ENCODE assay signal across 2 cellular contexts in the genomic region with DNA sequence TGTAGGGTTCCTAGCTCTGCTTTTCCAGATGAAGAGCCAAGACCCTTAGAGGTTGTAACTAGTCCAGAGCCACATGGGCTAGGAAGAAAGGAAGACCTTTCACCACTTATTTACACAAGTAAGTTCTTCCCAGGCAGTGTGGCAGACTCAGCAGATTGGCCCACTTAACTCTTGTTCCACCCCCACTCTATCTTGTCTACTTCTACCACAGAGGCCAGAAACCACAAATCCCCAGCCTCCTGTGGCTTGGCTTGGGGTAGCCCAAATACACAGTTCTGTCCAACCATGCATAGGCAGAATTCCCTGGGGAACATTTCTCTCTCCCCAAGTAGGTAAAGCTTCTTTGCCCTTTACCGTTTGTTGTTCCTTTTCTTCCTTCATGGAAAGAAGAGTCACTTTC.
TF ChIP-seq lines count a peak whose summit lies in the region.

No MANE protein-coding gene starts in this region.

TF ChIP-seq in HEK293, 187 proteins besides CTCF, POLR2A, EP300 and RAD21 (continued from another document):
- TF ChIP-seq, protein P1, sequence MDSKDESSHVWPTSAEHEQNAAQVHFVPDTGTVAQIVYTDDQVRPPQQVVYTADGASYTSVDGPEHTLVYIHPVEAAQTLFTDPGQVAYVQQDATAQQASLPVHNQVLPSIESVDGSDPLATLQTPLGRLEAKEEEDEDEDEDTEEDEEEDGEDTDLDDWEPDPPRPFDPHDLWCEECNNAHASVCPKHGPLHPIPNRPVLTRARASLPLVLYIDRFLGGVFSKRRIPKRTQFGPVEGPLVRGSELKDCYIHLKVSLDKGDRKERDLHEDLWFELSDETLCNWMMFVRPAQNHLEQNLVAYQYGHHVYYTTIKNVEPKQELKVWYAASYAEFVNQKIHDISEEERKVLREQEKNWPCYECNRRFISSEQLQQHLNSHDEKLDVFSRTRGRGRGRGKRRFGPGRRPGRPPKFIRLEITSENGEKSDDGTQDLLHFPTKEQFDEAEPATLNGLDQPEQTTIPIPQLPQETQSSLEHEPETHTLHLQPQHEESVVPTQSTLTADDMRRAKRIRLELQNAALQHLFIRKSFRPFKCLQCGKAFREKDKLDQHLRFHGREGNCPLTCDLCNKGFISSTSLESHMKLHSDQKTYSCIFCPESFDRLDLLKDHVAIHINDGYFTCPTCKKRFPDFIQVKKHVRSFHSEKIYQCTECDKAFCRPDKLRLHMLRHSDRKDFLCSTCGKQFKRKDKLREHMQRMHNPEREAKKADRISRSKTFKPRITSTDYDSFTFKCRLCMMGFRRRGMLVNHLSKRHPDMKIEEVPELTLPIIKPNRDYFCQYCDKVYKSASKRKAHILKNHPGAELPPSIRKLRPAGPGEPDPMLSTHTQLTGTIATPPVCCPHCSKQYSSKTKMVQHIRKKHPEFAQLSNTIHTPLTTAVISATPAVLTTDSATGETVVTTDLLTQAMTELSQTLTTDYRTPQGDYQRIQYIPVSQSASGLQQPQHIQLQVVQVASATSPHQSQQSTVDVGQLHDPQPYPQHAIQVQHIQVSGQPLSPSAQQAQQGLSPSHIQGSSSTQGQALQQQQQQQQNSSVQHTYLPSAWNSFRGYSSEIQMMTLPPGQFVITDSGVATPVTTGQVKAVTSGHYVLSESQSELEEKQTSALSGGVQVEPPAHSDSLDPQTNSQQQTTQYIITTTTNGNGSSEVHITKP (tag by site-specific recombination; IDR thresholded peaks at IDR 0.05), result peak; percentile 91
- TF ChIP-seq ZNF571 (tag by site-specific recombination; IDR thresholded peaks at IDR 0.05), result no peak

TF ChIP-seq in GM12878, 131 proteins besides CTCF, POLR2A, EP300 and RAD21 (continued from another document):
- TF ChIP-seq, protein P2, sequence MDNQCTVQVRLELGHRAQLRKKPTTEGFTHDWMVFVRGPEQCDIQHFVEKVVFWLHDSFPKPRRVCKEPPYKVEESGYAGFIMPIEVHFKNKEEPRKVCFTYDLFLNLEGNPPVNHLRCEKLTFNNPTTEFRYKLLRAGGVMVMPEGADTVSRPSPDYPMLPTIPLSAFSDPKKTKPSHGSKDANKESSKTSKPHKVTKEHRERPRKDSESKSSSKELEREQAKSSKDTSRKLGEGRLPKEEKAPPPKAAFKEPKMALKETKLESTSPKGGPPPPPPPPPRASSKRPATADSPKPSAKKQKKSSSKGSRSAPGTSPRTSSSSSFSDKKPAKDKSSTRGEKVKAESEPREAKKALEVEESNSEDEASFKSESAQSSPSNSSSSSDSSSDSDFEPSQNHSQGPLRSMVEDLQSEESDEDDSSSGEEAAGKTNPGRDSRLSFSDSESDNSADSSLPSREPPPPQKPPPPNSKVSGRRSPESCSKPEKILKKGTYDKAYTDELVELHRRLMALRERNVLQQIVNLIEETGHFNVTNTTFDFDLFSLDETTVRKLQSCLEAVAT (IDR thresholded peaks at IDR 0.05), result no peak
- TF ChIP-seq ETV6 (conservative IDR thresholded peaks at IDR 0.05 in 1 of 2, IDR thresholded peaks at IDR 0.05 in 1 of 2; ENCODE audit: borderline replicate concordance in 1 of 2, low read depth in 1 of 2) (no peak), BACH1 (IDR thresholded peaks at IDR 0.05; ENCODE audit: borderline replicate concordance) (no peak), ZNF217 (IDR thresholded peaks at IDR 0.05) (no peak), BCL11A (IDR thresholded peaks at IDR 0.05; ENCODE audit: low read depth, low read length) (no peak), POU2F2 (IDR thresholded peaks at IDR 0.05; ENCODE audit: borderline replicate concordance, low read depth, low read length) (no peak), SUZ12 (IDR thresholded peaks at IDR 0.05; ENCODE audit: unreplicated experiment) (no peak), CREB1 (IDR thresholded peaks at IDR 0.05; ENCODE audit: low read depth) (no peak), CUX1 (IDR thresholded peaks at IDR 0.05; ENCODE audit: insufficient replicate concordance, low read depth, low read length) (no peak)
- TF ChIP-seq, protein P3, sequence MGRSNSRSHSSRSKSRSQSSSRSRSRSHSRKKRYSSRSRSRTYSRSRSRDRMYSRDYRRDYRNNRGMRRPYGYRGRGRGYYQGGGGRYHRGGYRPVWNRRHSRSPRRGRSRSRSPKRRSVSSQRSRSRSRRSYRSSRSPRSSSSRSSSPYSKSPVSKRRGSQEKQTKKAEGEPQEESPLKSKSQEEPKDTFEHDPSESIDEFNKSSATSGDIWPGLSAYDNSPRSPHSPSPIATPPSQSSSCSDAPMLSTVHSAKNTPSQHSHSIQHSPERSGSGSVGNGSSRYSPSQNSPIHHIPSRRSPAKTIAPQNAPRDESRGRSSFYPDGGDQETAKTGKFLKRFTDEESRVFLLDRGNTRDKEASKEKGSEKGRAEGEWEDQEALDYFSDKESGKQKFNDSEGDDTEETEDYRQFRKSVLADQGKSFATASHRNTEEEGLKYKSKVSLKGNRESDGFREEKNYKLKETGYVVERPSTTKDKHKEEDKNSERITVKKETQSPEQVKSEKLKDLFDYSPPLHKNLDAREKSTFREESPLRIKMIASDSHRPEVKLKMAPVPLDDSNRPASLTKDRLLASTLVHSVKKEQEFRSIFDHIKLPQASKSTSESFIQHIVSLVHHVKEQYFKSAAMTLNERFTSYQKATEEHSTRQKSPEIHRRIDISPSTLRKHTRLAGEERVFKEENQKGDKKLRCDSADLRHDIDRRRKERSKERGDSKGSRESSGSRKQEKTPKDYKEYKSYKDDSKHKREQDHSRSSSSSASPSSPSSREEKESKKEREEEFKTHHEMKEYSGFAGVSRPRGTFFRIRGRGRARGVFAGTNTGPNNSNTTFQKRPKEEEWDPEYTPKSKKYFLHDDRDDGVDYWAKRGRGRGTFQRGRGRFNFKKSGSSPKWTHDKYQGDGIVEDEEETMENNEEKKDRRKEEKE (IDR thresholded peaks at IDR 0.05), result no peak
